Comparison of ENCODE assay signal across 21 cellular contexts in the genomic region with DNA sequence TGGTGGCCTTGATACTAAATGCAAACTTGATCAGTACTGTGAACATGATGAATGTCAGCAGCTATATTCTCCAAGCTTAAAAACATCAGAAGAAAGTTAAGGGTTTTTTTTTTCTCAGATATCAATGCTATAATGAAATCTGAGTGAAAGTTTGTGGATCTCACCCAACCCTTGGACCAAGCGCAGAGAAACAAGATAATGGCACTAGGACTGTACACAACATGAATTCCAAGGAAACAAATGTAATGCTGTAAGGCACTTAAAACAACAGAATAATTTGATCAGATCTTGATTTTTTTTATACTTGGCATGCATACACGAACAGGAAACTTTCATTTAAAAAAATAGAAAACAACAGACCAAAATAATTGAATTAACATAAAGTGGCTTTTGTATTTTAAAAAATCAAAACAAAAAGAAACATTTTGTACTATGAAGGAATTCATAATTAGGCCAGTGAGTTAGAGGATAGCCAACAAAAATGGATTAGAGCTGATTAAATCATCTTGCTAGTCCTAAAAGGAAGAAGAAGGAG.
"Had no signal": no experiment of that assay in that cellular context is flagged by ENCODE, and none has a peak within 500 bp of the region (broad histone marks: within the 10 kb centered on the region; RNA-seq: fewer than 3 reads in every experiment).

No MANE protein-coding gene starts in this region.

- H3K9me3 ChIP-seq: colonic mucosa, esophagus muscularis mucosa, gastroesophageal sphincter, lower lobe of right lung had no signal

- H3K4me1 Mint-ChIP-seq: immature natural killer cell, mesothelial cell of epicardium, naive B cell had no signal

- H3K27ac Mint-ChIP-seq: immature natural killer cell, mesothelial cell of epicardium had no signal

- H3K4me1 ChIP-seq: colonic mucosa, esophagus muscularis mucosa, foreskin keratinocyte, gastroesophageal sphincter, left lung, lower lobe of right lung had no signal

- ATAC-seq: foreskin keratinocyte, gastroesophageal sphincter, left lung, lower lobe of right lung, mucosa of descending colon had no signal

- H3K36me3 ChIP-seq: colonic mucosa, esophagus muscularis mucosa, gastroesophageal sphincter, left lung, lower lobe of right lung had no signal

- H3K4me3 Mint-ChIP-seq: immature natural killer cell, mesothelial cell of epicardium, naive B cell had no signal

- H3K27me3 ChIP-seq: colonic mucosa, dorsolateral prefrontal cortex, esophagus muscularis mucosa, foreskin keratinocyte, gastroesophageal sphincter, hepatocyte, left lung had no signal

- H3K27ac ChIP-seq: colonic mucosa, esophagus muscularis mucosa, foreskin keratinocyte, gastroesophageal sphincter, hepatocyte, left lung, lower lobe of right lung had no signal

- H3K36me3 Mint-ChIP-seq: immature natural killer cell, mesothelial cell of epicardium, naive B cell had no signal

- DNase-seq: colonic mucosa; cortex of kidney; dermis blood vessel endothelial cell; dorsolateral prefrontal cortex; effector CD4-positive, alpha-beta T cell; effector memory CD4-positive, alpha-beta T cell; foreskin keratinocyte; hypothalamus; immature natural killer cell; islet precursor cell; kidney; kidney glomerular epithelial cell; left lung; lower lobe of right lung; mesenchymal stem cell; mucosa of descending colon; naive B cell had no signal

- H3K4me3 ChIP-seq: colonic mucosa, dorsolateral prefrontal cortex, esophagus muscularis mucosa, gastroesophageal sphincter, hepatocyte, left lung, lower lobe of right lung, mucosa of descending colon had no signal

- H3K27me3 Mint-ChIP-seq: naive B cell had no signal
